Comparison of ENCODE assay signal across 24 cellular contexts in the genomic region with DNA sequence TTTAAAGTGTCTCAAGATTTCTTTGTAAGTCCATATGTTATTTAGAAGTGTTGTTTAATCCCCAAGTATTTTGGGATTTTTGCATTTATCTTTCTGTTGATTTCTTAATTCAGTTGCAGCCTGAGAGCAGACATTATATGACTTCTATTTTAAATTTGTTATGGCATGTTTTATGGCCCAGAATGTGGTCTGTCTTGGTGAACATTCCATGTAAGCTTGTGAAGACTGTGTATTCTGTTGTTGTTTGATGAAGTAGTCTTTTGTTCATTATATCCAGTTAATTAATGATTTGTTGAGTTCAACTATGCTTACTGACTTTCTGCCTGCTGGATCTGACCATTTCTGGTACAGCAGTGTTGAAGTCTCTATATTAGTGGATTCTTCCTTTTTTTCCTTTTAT. TPM values are rescaled to one million over a fixed set of nuclear protein-coding genes. Genes with fewer than 3 reads are reported as not detected.
DNase-seq lines count a peak whose midpoint lies in the region; ATAC-seq and TF ChIP-seq lines count a peak whose summit lies in the region.
"Had no signal": no experiment of that assay in that cellular context is flagged by ENCODE, and none has a peak within 500 bp of the region (broad histone marks: within the 10 kb centered on the region; RNA-seq: fewer than 3 reads in every experiment).

No MANE protein-coding gene starts in this region.

- dilution Hi-C loops in mammary epithelial cell (cut with HindIII; ENCODE audit: low sequenced_read_pairs): no loop called here

- H3K4me1 Mint-ChIP-seq in activated B cell treated with CpG ODN at 0.5 μM for 24 hours: peaks cover 79% of the 10 kb centered on the region
- H3K4me1 Mint-ChIP-seq in memory B cell: peaks cover 52% of the 10 kb centered on the region

- no peaks in the 10 kb centered on the region for H3K27me3 Mint-ChIP-seq in activated B cell treated with CpG ODN at 0.5 μM for 24 hours
- H3K27me3 Mint-ChIP-seq in memory B cell: no peaks in the 10 kb centered on the region
- H3K27me3 Mint-ChIP-seq: CD4-positive, alpha-beta T cell had no signal

- in situ Hi-C loops in mammary epithelial cell (cut with MboI; ENCODE audit: low sequenced_read_pairs in 2 of 2) (no loop called here), GM13977 (cut with MboI; ENCODE audit: low pct_unique_long_range_greater_than_20kb, low sequenced_read_pairs, unreplicated experiment) (no loop called here)

- no peak for TF ChIP-seq EP300 in suprapubic skin (IDR thresholded peaks at IDR 0.05)

- H3K27ac ChIP-seq in mammary epithelial cell (ENCODE audit: insufficient read depth, low read depth, low read length): no peak overlapping the region
- no peak overlapping the region for H3K27ac ChIP-seq in breast epithelium
- no peak overlapping the region for H3K27ac ChIP-seq in suprapubic skin
- H3K27ac ChIP-seq: BLaER1 treated with 17β-estradiol and CSF1 and Interleukin-3, amounts not matched to agents 10 nM and 100 nM; HL-60 had no signal

- H3K9ac ChIP-seq in mammary epithelial cell (ENCODE audit: insufficient read depth, low read length): no peak overlapping the region
- H3K9ac ChIP-seq: BLaER1 treated with 17β-estradiol and CSF1 and Interleukin-3, amounts not matched to agents 10 nM and 100 nM; SK-N-SH had no signal

- POLR2A ChIA-PET in activated B cell treated with CpG ODN at 0.5 μM for 24 hours (lab: Charles Lee): interaction anchor here (0.7 kb wide), 1 partner anchor 34 kb away, joined by 4 read pairs; the partner anchor contains the start of gene LEMD3

- TF ChIP-seq POLR2A in breast epithelium (IDR thresholded peaks at IDR 0.05) (no peak), suprapubic skin (IDR thresholded peaks at IDR 0.05) (no peak)

- peaks cover 92% of the 10 kb centered on the region for H3K79me2 ChIP-seq in mammary epithelial cell (ENCODE audit: insufficient read depth, low read length)

- DNase-seq in mammary epithelial cell (peak; percentile 14), breast epithelium (ENCODE audit: low spot score in 2 of 2) (no peak), activated B cell treated with CpG ODN at 0.5 μM for 24 hours (no peak), memory B cell (ENCODE audit: low spot score in 2 of 2) (no peak), HT-29 (ENCODE audit: low spot score) (no peak), GM13977 (ENCODE audit: low spot score) (no peak), suprapubic skin (ENCODE audit: low spot score in 2 of 2) (no peak)
- DNase-seq: Caco-2; CD4-positive, alpha-beta T cell; GOT3; HCEC 1CT; Kasumi-1; MV-4-11; NCI-H1105; NCI-H1436 treated with DMSO at 0.1 percent for 48 hours; NCI-H187 treated with DMSO at 0.1 percent for 48 hours; NCI-H446; NCI-H524 treated with DMSO at 0.1 percent for 48 hours; NCI-H774; SIG-M5; SK-N-SH had no signal

- ATAC-seq in activated B cell treated with CpG ODN at 0.5 μM for 24 hours (ENCODE audit: low read depth) (no peak), memory B cell (ENCODE audit: low read depth) (no peak)
- ATAC-seq: K562 had no signal

- H3K27ac Mint-ChIP-seq in activated B cell treated with CpG ODN at 0.5 μM for 24 hours: peak overlapping the region; percentile 6
- H3K27ac Mint-ChIP-seq in memory B cell: peak overlapping the region; percentile 32
- H3K27ac Mint-ChIP-seq: CD4-positive, alpha-beta T cell had no signal

- no peaks in the 10 kb centered on the region for H3K9me3 ChIP-seq in mammary epithelial cell (replicated peaks; ENCODE audit: insufficient read depth, low read length)
- H3K9me3 ChIP-seq in breast epithelium: no peaks in the 10 kb centered on the region
- H3K9me3 ChIP-seq in suprapubic skin: no peaks in the 10 kb centered on the region
- H3K9me3 ChIP-seq: Caco-2, SK-N-SH had no signal

- H3K4me3 ChIP-seq in mammary epithelial cell (replicated peaks in 1 of 3; ENCODE audit: insufficient read depth in 1 of 3, low read depth in 2 of 3, low read length in 3 of 3) (no peak overlapping the region), breast epithelium (no peak overlapping the region), suprapubic skin (no peak overlapping the region)
- H3K4me3 ChIP-seq: BLaER1 treated with 17β-estradiol and CSF1 and Interleukin-3, amounts not matched to agents 10 nM and 100 nM; K562 had no signal

- peaks cover 12% of the 10 kb centered on the region for H3K4me1 ChIP-seq in mammary epithelial cell (ENCODE audit: insufficient read depth, low read length)
- H3K4me1 ChIP-seq in breast epithelium: no peaks in the 10 kb centered on the region
- no peaks in the 10 kb centered on the region for H3K4me1 ChIP-seq in suprapubic skin
- H3K4me1 ChIP-seq: Caco-2 had no signal

- CTCF ChIA-PET in mammary epithelial cell (lab: Charles Lee; ENCODE audit: low non-redundant PET): no interaction called here
- CTCF ChIA-PET in activated B cell treated with CpG ODN at 0.5 μM for 24 hours (lab: Charles Lee): no interaction called here

- TF ChIP-seq CTCF in mammary epithelial cell (conservative IDR thresholded peaks at IDR 0.05 in 1 of 2, IDR thresholded peaks at IDR 0.05 in 1 of 2; ENCODE audit: extremely low read depth in 1 of 2, insufficient read depth in 1 of 2, low read depth in 1 of 2, low read length in 2 of 2) (no peak), breast epithelium (IDR thresholded peaks at IDR 0.05) (no peak), activated B cell treated with CpG ODN at 0.5 μM for 24 hours (IDR thresholded peaks at IDR 0.05) (no peak), GM13977 (IDR thresholded peaks at IDR 0.05; ENCODE audit: extremely low read depth, insufficient read depth, missing control alignments) (no peak), suprapubic skin (IDR thresholded peaks at IDR 0.05) (no peak)

- no TSS peak for BruUV-seq in mammary epithelial cell (replicated peaks; lab: Mats Ljungman, UMichigan)

- H3K9me3 Mint-ChIP-seq in activated B cell treated with CpG ODN at 0.5 μM for 24 hours (no peaks in the 10 kb centered on the region), memory B cell (no peaks in the 10 kb centered on the region)
- H3K9me3 Mint-ChIP-seq: CD4-positive, alpha-beta T cell had no signal

- intact Hi-C loops in mammary epithelial cell (cut with micrococcal nuclease): no loop called here
- intact Hi-C loops in breast epithelium (cut with DNase I; ENCODE audit: low total_unique reads): no loop called here
- intact Hi-C loops in activated B cell treated with CpG ODN at 0.5 μM for 24 hours (cut with micrococcal nuclease): no loop called here

- H3K36me3 Mint-ChIP-seq in activated B cell treated with CpG ODN at 0.5 μM for 24 hours (ENCODE audit: low read depth): peaks cover 23% of the 10 kb centered on the region
- peaks cover 15% of the 10 kb centered on the region for H3K36me3 Mint-ChIP-seq in memory B cell

- H3K4me2 ChIP-seq in mammary epithelial cell (ENCODE audit: insufficient read depth, low read depth, low read length): no peak overlapping the region
- H3K4me2 ChIP-seq: BLaER1 treated with 17β-estradiol and CSF1 and Interleukin-3, amounts not matched to agents 10 nM and 100 nM; SK-N-SH had no signal

- H3K27me3 ChIP-seq in mammary epithelial cell (ENCODE audit: insufficient read depth, low read length): no peaks in the 10 kb centered on the region
- no peaks in the 10 kb centered on the region for H3K27me3 ChIP-seq in breast epithelium
- H3K27me3 ChIP-seq in suprapubic skin: no peaks in the 10 kb centered on the region
- H3K27me3 ChIP-seq: BLaER1 treated with 17β-estradiol and CSF1 and Interleukin-3, amounts not matched to agents 10 nM and 100 nM had no signal

- H4K20me1 ChIP-seq in mammary epithelial cell (ENCODE audit: insufficient read depth, low read length): no peaks in the 10 kb centered on the region

- H3K36me3 ChIP-seq in mammary epithelial cell (ENCODE audit: insufficient read depth, low read length) (no peaks in the 10 kb centered on the region), breast epithelium (no peaks in the 10 kb centered on the region), suprapubic skin (no peaks in the 10 kb centered on the region)

- H3K4me3 Mint-ChIP-seq in activated B cell treated with CpG ODN at 0.5 μM for 24 hours: no peak overlapping the region
- no peak overlapping the region for H3K4me3 Mint-ChIP-seq in memory B cell
- H3K4me3 Mint-ChIP-seq: CD4-positive, alpha-beta T cell had no signal

- H2AFZ ChIP-seq in mammary epithelial cell (ENCODE audit: low read depth, low read length): no peak overlapping the region

RNA-seq across cellular contexts. Expression of gene LEMD3, which starts 34.0 kb away (rescaled TPM):
- total RNA-seq in mammary epithelial cell: 10 to 100 TPM; 31.2 to 47.0 TPM
- 9.4 TPM for polyA plus RNA-seq in mammary epithelial cell
- 12.8 TPM for polyA minus RNA-seq in mammary epithelial cell
- 10 to 100 TPM; 31.0 to 69.4 (median 36.4) TPM for total RNA-seq in breast epithelium
- 38.2 and 45.5 TPM in 2 replicates for total RNA-seq in activated B cell treated with CpG ODN at 0.5 μM for 24 hours
- 64.2 and 70.9 TPM in 2 replicates for total RNA-seq in HT-29 (2014; rRNA removed; shearing (Covaris generic))
- 10 to 100 TPM; 24.8 to 44.6 (median 37.4) TPM for total RNA-seq in suprapubic skin
